ENCODE assay signal across 20 cellular contexts in genomic region chr10:93962973-93963372, GRCh38. TPM values are rescaled to one million over a fixed set of nuclear protein-coding genes. Genes with fewer than 3 reads are reported as not detected.
"Had no signal": no experiment of that assay in that cellular context is flagged by ENCODE, and none has a peak within 500 bp of the region (broad histone marks: within the 10 kb centered on the region; RNA-seq: fewer than 3 reads in every experiment).

No MANE protein-coding gene starts in this region.

- H3K36me3 Mint-ChIP-seq: mesothelial cell of epicardium, naive B cell had no signal

- H3K9me3 ChIP-seq: gastrocnemius medialis, pancreas, prostate gland, stomach, transverse colon had no signal

- H3K4me3 Mint-ChIP-seq: activated B cell treated with CpG ODN at 0.5 μM for 24 hours; activated T-cell treated with anti-CD3 and anti-CD28 coated beads, Interleukin-2, amount 50 U/mL, for 72 hours; mesothelial cell of epicardium; naive B cell; nephron progenitor cell had no signal

- H3K27ac Mint-ChIP-seq: activated B cell treated with CpG ODN at 0.5 μM for 24 hours; activated naive CD4-positive, alpha-beta T cell treated with anti-CD3 and anti-CD28 coated beads, Interleukin-2, amount 50 U/mL, for 72 hours; activated T-cell treated with anti-CD3 and anti-CD28 coated beads, Interleukin-2, amount 50 U/mL, for 72 hours; mesothelial cell of epicardium; naive B cell; nephron progenitor cell had no signal

- H3K27me3 Mint-ChIP-seq: activated B cell treated with CpG ODN at 0.5 μM for 24 hours had no signal

- H3K27ac ChIP-seq: dorsolateral prefrontal cortex, gastrocnemius medialis, hepatocyte, pancreas, prostate gland, stomach, transverse colon had no signal

- DNase-seq: activated B cell treated with CpG ODN at 0.5 μM for 24 hours; activated CD4-positive, alpha-beta T cell treated with anti-CD3 and anti-CD28 coated beads, Interleukin-2, amount 50 U/mL, for 4 hours; activated naive CD4-positive, alpha-beta T cell; activated T-cell treated with anti-CD3 and anti-CD28 coated beads for 4 hours; activated T-cell treated with anti-CD3 and anti-CD28 coated beads, Interleukin-2, amount 50 U/mL, for 72 hours; dorsolateral prefrontal cortex; effector memory CD4-positive, alpha-beta T cell; gastrocnemius medialis; islet precursor cell; naive B cell; nephron progenitor cell; pancreas; stimulated activated CD4-positive, alpha-beta T cell treated with anti-CD3 and anti-CD28 coated beads, Interleukin-2, amount 100 ng/mL, for 48 hours; stomach; transverse colon had no signal

- H3K4me3 ChIP-seq: coronary artery, dorsolateral prefrontal cortex, gastrocnemius medialis, hepatocyte, pancreas, prostate gland, stomach, transverse colon had no signal

- H3K27me3 ChIP-seq: gastrocnemius medialis, hepatocyte, pancreas, stomach, transverse colon had no signal

- H3K9me3 Mint-ChIP-seq: activated B cell treated with CpG ODN at 0.5 μM for 24 hours; activated naive CD4-positive, alpha-beta T cell treated with anti-CD3 and anti-CD28 coated beads, Interleukin-2, amount 50 U/mL, for 72 hours; activated T-cell treated with anti-CD3 and anti-CD28 coated beads, Interleukin-2, amount 50 U/mL, for 72 hours; mesothelial cell of epicardium; naive B cell; nephron progenitor cell had no signal

- ATAC-seq: activated naive CD4-positive, alpha-beta T cell treated with anti-CD3 and anti-CD28 coated beads, Interleukin-2, amount 50 U/mL, for 72 hours; activated T-cell treated with anti-CD3 and anti-CD28 coated beads, Interleukin-2, amount 50 U/mL, for 72 hours; gastrocnemius medialis; pancreas had no signal

- H3K4me1 ChIP-seq: pancreas, prostate gland, stomach, transverse colon had no signal

- H3K4me1 Mint-ChIP-seq: activated B cell treated with CpG ODN at 0.5 μM for 24 hours, mesothelial cell of epicardium, naive B cell, nephron progenitor cell had no signal

RNA-seq across cellular contexts. Expression of gene PLCE1, which starts 30.8 kb away (rescaled TPM):
- total RNA-seq: activated B cell treated with CpG ODN at 0.5 μM for 24 hours had no signal
